ENCODE assay signal across 10 cellular contexts in genomic region chr4:130808492-130808891, GRCh38.
DNase-seq lines count a peak whose midpoint lies in the region; ATAC-seq and TF ChIP-seq lines count a peak whose summit lies in the region.
"Had no signal": no experiment of that assay in that cellular context is flagged by ENCODE, and none has a peak within 500 bp of the region (broad histone marks: within the 10 kb centered on the region; RNA-seq: fewer than 3 reads in every experiment).

No MANE protein-coding gene starts in this region.

- H3K4me3 Mint-ChIP-seq in nephron = no peak overlapping the region

- H4K20me1 ChIP-seq in KMS-11 (ENCODE audit: insufficient read depth) = no peaks in the 10 kb centered on the region

- H3K4me1 ChIP-seq in KMS-11 (ENCODE audit: low read depth, poor library complexity, severe bottlenecking) = peaks cover 20% of the 10 kb centered on the region

- ATAC-seq in GM18519 (IDR thresholded peaks at IDR 0.05; ENCODE audit: low FRiP score, unreplicated experiment) (no peak), left ventricle myocardium superior (no peak)

- H3K36me3 ChIP-seq in KMS-11 (ENCODE audit: insufficient read depth) = no peaks in the 10 kb centered on the region

- no peaks in the 10 kb centered on the region for H3K27me3 ChIP-seq in KMS-11 (ENCODE audit: insufficient read depth, low read depth)

- H3K4me1 Mint-ChIP-seq in nephron = peaks cover 4% of the 10 kb centered on the region

- no peak overlapping the region for H3K4me3 ChIP-seq in KMS-11 (IDR thresholded peaks at IDR 0.05; ENCODE audit: insufficient read depth, low read depth, low read length)
- H3K4me3 ChIP-seq: lung had no signal

- H2AFZ ChIP-seq in KMS-11 (ENCODE audit: low read depth) = no peak overlapping the region

- H3K27ac Mint-ChIP-seq in nephron = no peak overlapping the region

- intact Hi-C loops in left ventricle myocardium superior (cut with micrococcal nuclease) = no loop called here

- no peaks in the 10 kb centered on the region for H3K27me3 Mint-ChIP-seq in nephron (ENCODE audit: low read depth)

- H3K36me3 Mint-ChIP-seq in nephron (ENCODE audit: low read depth) = no peaks in the 10 kb centered on the region

- no peak overlapping the region for H3K9ac ChIP-seq in KMS-11

- H3K27ac ChIP-seq in KMS-11 = no peak overlapping the region

- H3K79me2 ChIP-seq in KMS-11 (ENCODE audit: insufficient read depth, low read depth) = no peaks in the 10 kb centered on the region

- peak; percentile 82 for TF ChIP-seq CTCF in KMS-11 (conservative IDR thresholded peaks at IDR 0.05; ENCODE audit: low read depth, low read length)
- TF ChIP-seq CTCF in nephron (IDR thresholded peaks at IDR 0.05; ENCODE audit: unreplicated experiment in 3 of 3) = peak; percentile 49 to 69 (median 53)

- H3K4me2 ChIP-seq in KMS-11 = no peak overlapping the region

- H3K9me3 Mint-ChIP-seq in nephron = peaks cover 13% of the 10 kb centered on the region

- DNase-seq in GM03348 (ENCODE audit: low spot score) (peak; percentile 2), astrocyte of the hippocampus (ENCODE audit: low read depth, low spot score) (peak; percentile 13), left ventricle myocardium superior (no peak), NCI-H446 treated with DMSO at 0.1 percent for 48 hours (lab: John Stamatoyannopoulos, UW) (no peak)
- DNase-seq in stimulated activated CD8-positive, alpha-beta memory T cell treated with anti-CD3 and anti-CD28 coated beads, Interleukin-4, amount 100 ng/mL, for 48 hours = no peak
- DNase-seq: NCI-H1694 treated with DMSO at 0.1 percent for 48 hours had no signal

Comparison
In these comparisons a context has a peak if more than half of its experiments do, and no peak if none do; other contexts are left out.
1. DNase-seq: peak in GM03348 (single experiment) and astrocyte of the hippocampus (single experiment); none in left ventricle myocardium superior (single experiment), stimulated activated CD8-positive, alpha-beta memory T cell treated with anti-CD3 and anti-CD28 coated beads, Interleukin-4, amount 100 ng/mL, for 48 hours (single experiment) and NCI-H446 treated with DMSO at 0.1 percent for 48 hours (single experiment).